Comparison of ENCODE assay signal across 21 cellular contexts in the genomic region with DNA sequence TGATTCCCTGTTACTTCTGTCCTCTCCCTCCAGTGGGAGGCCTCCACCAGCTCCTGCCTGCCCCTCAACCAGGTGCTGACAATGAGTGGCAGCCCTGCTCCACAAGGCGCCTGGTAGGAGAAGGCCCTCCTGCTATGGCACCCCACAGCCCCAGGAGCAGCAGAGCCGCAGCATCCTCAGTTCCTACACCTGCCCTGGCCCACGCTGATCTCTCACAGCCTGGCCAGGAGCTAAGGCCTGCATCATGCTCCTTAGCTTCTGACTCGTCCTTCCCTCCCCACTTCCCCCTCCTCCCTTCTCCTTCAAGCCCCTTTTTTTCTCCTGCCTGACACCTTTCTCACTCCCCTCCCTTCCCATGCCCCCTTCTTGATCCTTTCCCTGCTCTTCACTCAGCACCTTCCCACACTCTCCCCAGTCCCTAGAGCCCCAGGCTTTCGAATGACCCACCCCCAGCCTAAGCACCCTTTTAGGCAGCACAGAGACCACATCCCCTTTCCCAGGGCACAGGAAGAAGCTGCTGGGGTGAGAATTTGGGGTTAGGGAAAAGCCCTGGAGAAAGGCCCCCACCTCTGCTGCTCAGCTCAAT. TPM values are rescaled to one million over a fixed set of nuclear protein-coding genes. Genes with fewer than 3 reads are reported as not detected.
DNase-seq lines count a peak whose midpoint lies in the region; ATAC-seq, FAIRE-seq and TF ChIP-seq lines count a peak whose summit lies in the region.
"Had no signal": no experiment of that assay in that cellular context is flagged by ENCODE, and none has a peak within 500 bp of the region (broad histone marks: within the 10 kb centered on the region; RNA-seq: fewer than 3 reads in every experiment).

No MANE protein-coding gene starts in this region.

- no peak overlapping the region for H3K4me2 ChIP-seq in K562 (ENCODE audit: insufficient read depth, low read length)
- H3K4me2 ChIP-seq in neural progenitor cell, result no peak overlapping the region

- DNase-seq in activated T-cell treated with anti-CD3 and anti-CD28 coated beads, Interleukin-2, amount 50 U/mL, for 72 hours, result no peak
- no peak for DNase-seq in activated T-cell treated with anti-CD3 and anti-CD28 coated beads, Interleukin-2, amount 50 U/mL, for 1 hour
- DNase-seq in H7 (peak; percentile 47), K562 (ENCODE audit: extremely low read depth in 1 of 4, low spot score in 3 of 4) (peak in 1 of 4 experiments; percentile 13), neural progenitor cell (ENCODE audit: low spot score) (no peak), tibial artery (no peak)
- DNase-seq: activated CD4-positive, alpha-beta T cell treated with anti-CD3 and anti-CD28 coated beads, Interleukin-2, amount 50 U/mL, for 4 hours; DMS79 treated with DMSO at 0.1 percent for 48 hours; foreskin keratinocyte; hypothalamus; IMR-90; mesenchymal stem cell; MM.1S; NCI-H1694; NCI-H446; spleen; upper lobe of left lung had no signal

- H3K27ac ChIP-seq in K562 (ENCODE audit: extremely low read depth, low read depth, low read length), result no peak overlapping the region
- H3K27ac ChIP-seq in neural progenitor cell, result peak overlapping the region; percentile 63
- no peak overlapping the region for H3K27ac ChIP-seq in tibial artery
- H3K27ac ChIP-seq: epithelial cell of prostate, foreskin keratinocyte, spleen, upper lobe of left lung had no signal

- H3K36me3 ChIP-seq in H7 (replicated peaks; ENCODE audit: control insufficient read depth, insufficient read depth, low read length), result peaks cover 25% of the 10 kb centered on the region
- peaks cover 51% of the 10 kb centered on the region; the same call in 2 of the 3 replicates for H3K36me3 ChIP-seq in K562 (ENCODE audit: control insufficient read depth, insufficient read depth, low read length)
- no peaks in the 10 kb centered on the region for H3K36me3 ChIP-seq in neural progenitor cell
- peaks cover 34 to 61% (median 41%) of the 10 kb centered on the region in 3 donors for H3K36me3 ChIP-seq in tibial artery

- H3K36me3 Mint-ChIP-seq in activated T-cell treated with anti-CD3 and anti-CD28 coated beads, Interleukin-2, amount 50 U/mL, for 72 hours (ENCODE audit: insufficient read depth in 2 of 2), result peaks cover 4 to 22% of the 10 kb centered on the region in 2 donors
- peaks cover 16% of the 10 kb centered on the region for H3K36me3 Mint-ChIP-seq in neural progenitor cell

- CTCF ChIA-PET in K562 (lab: Yijun Ruan, JAX; ENCODE audit: low intra/inter-chr PET ratio), result no interaction called here

- H3K9ac ChIP-seq in K562 (ENCODE audit: insufficient read depth in 1 of 2, low read depth in 2 of 2, low read length in 2 of 2) (peak overlapping the region in 1 of 2 experiments; percentile 72; a peak in 2 of 4 replicates), neural progenitor cell (peak overlapping the region; percentile 37)

- POLR2A ChIA-PET in K562 (lab: Yijun Ruan, JAX), result interaction anchor here (0.6 to 4.0 kb wide), 8 partner anchors 11 to 67 kb away, joined by 3 to 27 read pairs (median 4); a partner anchor contains a TSS

- H3K27me3 ChIP-seq in H7 (ENCODE audit: control insufficient read depth, insufficient read depth, low read length), result no peaks in the 10 kb centered on the region
- no peaks in the 10 kb centered on the region for H3K27me3 ChIP-seq in K562 (ENCODE audit: control insufficient read depth in 2 of 2, insufficient read depth in 2 of 2, low read length in 2 of 2)
- H3K27me3 ChIP-seq in neural progenitor cell, result no peaks in the 10 kb centered on the region
- H3K27me3 ChIP-seq in tibial artery, result no peaks in the 10 kb centered on the region
- H3K27me3 ChIP-seq: foreskin keratinocyte, spleen, upper lobe of left lung had no signal

- no peaks in the 10 kb centered on the region for H3K9me3 Mint-ChIP-seq in activated T-cell treated with anti-CD3 and anti-CD28 coated beads, Interleukin-2, amount 50 U/mL, for 72 hours
- H3K9me3 Mint-ChIP-seq in neural progenitor cell, result no peaks in the 10 kb centered on the region

- no peak overlapping the region for H3K4me3 ChIP-seq in H7 (ENCODE audit: insufficient read depth, low read depth, low read length)
- no peak overlapping the region for H3K4me3 ChIP-seq in K562
- H3K4me3 ChIP-seq in neural progenitor cell, result no peak overlapping the region
- H3K4me3 ChIP-seq in tibial artery, result no peak overlapping the region
- H3K4me3 ChIP-seq: spleen, upper lobe of left lung had no signal

- intact Hi-C loops in K562 (cut with micrococcal nuclease) (no loop called here), tibial artery (cut with DNase I; ENCODE audit: low total_unique reads) (no loop called here)

- H3K4me3 Mint-ChIP-seq in activated T-cell treated with anti-CD3 and anti-CD28 coated beads, Interleukin-2, amount 50 U/mL, for 72 hours, result no peak overlapping the region
- no peak overlapping the region for H3K4me3 Mint-ChIP-seq in neural progenitor cell

- H4K20me1 ChIP-seq in K562 (replicated peaks; ENCODE audit: control insufficient read depth, insufficient read depth, low read length) (no peaks in the 10 kb centered on the region; the same call in 1 of the 2 replicates), neural progenitor cell (ENCODE audit: low read depth) (peaks cover 40% of the 10 kb centered on the region)

- no TSS peak for BruUV-seq in K562 (replicated peaks; lab: Mats Ljungman, UMichigan)

- H3K27me3 Mint-ChIP-seq in activated T-cell treated with anti-CD3 and anti-CD28 coated beads, Interleukin-2, amount 50 U/mL, for 72 hours (ENCODE audit: low read depth), result no peaks in the 10 kb centered on the region
- H3K27me3 Mint-ChIP-seq in neural progenitor cell (ENCODE audit: insufficient read depth, low read depth), result peaks cover 13% of the 10 kb centered on the region

- TF ChIP-seq RAD21 in K562 (CRISPR knock-in tag; conservative IDR thresholded peaks at IDR 0.05 in 1 of 2, IDR thresholded peaks at IDR 0.05 in 1 of 2), result no peak

- peak in 1 of 2 donors; percentile 7 for ATAC-seq in activated T-cell treated with anti-CD3 and anti-CD28 coated beads, Interleukin-2, amount 50 U/mL, for 72 hours (replicated peaks in 1 of 2)
- ATAC-seq in K562 (no peak; the same call in 2 of the 3 replicates), GM21619 (IDR thresholded peaks at IDR 0.05; ENCODE audit: unreplicated experiment) (no peak), HG03354 (IDR thresholded peaks at IDR 0.05; ENCODE audit: poor library complexity, severe bottlenecking, unreplicated experiment) (no peak)
- ATAC-seq: foreskin keratinocyte had no signal

- H2AFZ ChIP-seq in K562 (ENCODE audit: low read depth, low read length) (no peak overlapping the region), neural progenitor cell (replicated peaks) (no peak overlapping the region)

- no peak for FAIRE-seq in K562 (lab: Jason Lieb, UNC)
- FAIRE-seq: keratinocyte had no signal

- H3F3A ChIP-seq in neural progenitor cell (ENCODE audit: low read depth), result peaks cover 37% of the 10 kb centered on the region

- in situ Hi-C loops in K562 (cut with MboI), result no loop called here

- TF ChIP-seq CTCF in K562 (IDR thresholded peaks at IDR 0.05 in 2 of 3, conservative IDR thresholded peaks at IDR 0.05 in 1 of 3; ENCODE audit: insufficient read depth in 2 of 3, low read depth in 1 of 3, low read length in 3 of 3) (no peak), neural progenitor cell (IDR thresholded peaks at IDR 0.05) (no peak), tibial artery (IDR thresholded peaks at IDR 0.05) (no peak)

- H3K9me3 ChIP-seq in K562 (replicated peaks; ENCODE audit: control insufficient read depth, insufficient read depth, low read depth, low read length) (0 out of 2 replicates have a peak, but pooled peaks cover 2% of the 10 kb centered on the region), neural progenitor cell (ENCODE audit: low read depth) (no peaks in the 10 kb centered on the region), tibial artery (no peaks in the 10 kb centered on the region)
- H3K9me3 ChIP-seq: spleen, upper lobe of left lung had no signal

- 73% methylated on average over 5 of the region's 5 CpGs for WGBS in K562 (ENCODE audit: insufficient coverage, low coverage, missing lambda C conversion rate)

- no peaks in the 10 kb centered on the region for H3K4me1 Mint-ChIP-seq in activated T-cell treated with anti-CD3 and anti-CD28 coated beads, Interleukin-2, amount 50 U/mL, for 72 hours (ENCODE audit: low read depth)
- H3K4me1 Mint-ChIP-seq in neural progenitor cell, result peaks cover 34% of the 10 kb centered on the region

- H3K9me1 ChIP-seq in K562 (ENCODE audit: control insufficient read depth, insufficient read depth, low read length), result no peaks in the 10 kb centered on the region

- H3K79me2 ChIP-seq in K562 (ENCODE audit: control insufficient read depth, insufficient read depth, low read length) (peaks cover 5% of the 10 kb centered on the region; the same call in 2 of the 3 replicates), neural progenitor cell (ENCODE audit: low read depth) (peaks cover 18% of the 10 kb centered on the region)

- TF ChIP-seq POLR2A in K562 (conservative IDR thresholded peaks at IDR 0.05), result peak; percentile 50; the same call in 1 of the 2 replicates

- TF ChIP-seq EP300 in K562 (IDR thresholded peaks at IDR 0.05; ENCODE audit: low read length), result no peak

- peak overlapping the region; percentile 55 for H3K27ac Mint-ChIP-seq in activated T-cell treated with anti-CD3 and anti-CD28 coated beads, Interleukin-2, amount 50 U/mL, for 72 hours
- H3K27ac Mint-ChIP-seq in neural progenitor cell, result peak overlapping the region; percentile 78

- peaks cover 7 to 18% of the 10 kb centered on the region in 2 experiments; a peak in 4 of 5 replicates for H3K4me1 ChIP-seq in K562 (replicated peaks in 1 of 2; ENCODE audit: control insufficient read depth in 2 of 2, insufficient read depth in 2 of 2, low read length in 2 of 2)
- peaks cover 20% of the 10 kb centered on the region for H3K4me1 ChIP-seq in neural progenitor cell
- peaks cover 0 to 3% (median 0%) of the 10 kb centered on the region in 4 donors for H3K4me1 ChIP-seq in tibial artery
- H3K4me1 ChIP-seq: foreskin keratinocyte had no signal

RNA-seq across cellular contexts. Expression of a gene that starts 6.5 kb away (rescaled TPM):
- 1 to 10 TPM; 8.0 to 9.6 TPM for total RNA-seq in activated T-cell treated with anti-CD3 and anti-CD28 coated beads, Interleukin-2, amount 50 U/mL, for 72 hours
- total RNA-seq in H7 (2014; rRNA removed; shearing (Covaris generic)), result 13.9 and 23.7 TPM in 2 replicates
- total RNA-seq in K562 (2011; cell fraction: chromatin; rRNA removed; ENCODE audit: low replicate concordance), result 25.9 and 39.2 TPM in 2 replicates
- total RNA-seq in K562 (2011; cell fraction: nucleolus; rRNA removed), result 26.1 and 28.0 TPM in 2 replicates
- total RNA-seq in K562 (2011; cell fraction: nucleoplasm; rRNA removed), result 25.2 and 29.9 TPM in 2 replicates
- total RNA-seq in K562 (2014; rRNA removed) (5.9 and 6.6 TPM in 2 replicates), K562 (2014; rRNA removed; fragmentation: Illumina TruSeq; extraction: Trizol) (2.7 and 2.9 TPM in 2 replicates), K562 (2015; rRNA removed; fragmentation: Illumina TruSeq; extraction: Trizol) (4.7 and 5.4 TPM in 2 replicates), K562 (2021) (5.3 and 5.6 TPM in 2 replicates), neural progenitor cell (ENCODE audit: low replicate concordance) (12.5 and 32.7 TPM in 2 replicates)
- polyA plus RNA-seq in K562 (2011; rRNA removed) (7.0 and 7.3 TPM in 2 replicates), K562 (2014; fragmentation: Illumina TruSeq; extraction: Trizol) (5.4 and 6.7 TPM in 2 replicates), K562 (2014; fragmentation: Nextera tagmentation; extraction: Ambion mirVana) (1 to 10 TPM in 1 of 2 experiments, under 1 TPM in 1; 0.78 to 1.3 TPM), K562 (2014; rRNA removed) (13.1 and 16.2 TPM in 2 replicates)
- 5.1 and 6.1 TPM in 2 replicates for polyA plus RNA-seq in K562 (2011; cell fraction: cytosol; rRNA removed)
- polyA plus RNA-seq in K562 (2011; cell fraction: nucleus; rRNA removed), result 28.0 and 51.9 TPM in 2 replicates
- polyA plus RNA-seq in K562 (2012), result 5.9 and 11.2 TPM in 2 replicates
- 2.1 and 3.2 TPM in 2 replicates for polyA minus RNA-seq in K562 (2011; rRNA and poly(A)+ RNA removed)
- polyA minus RNA-seq in K562 (2011; cell fraction: cytosol; rRNA and poly(A)+ RNA removed), result 1.0 and 3.0 TPM in 2 replicates
- 5.7 and 7.2 TPM in 2 replicates for polyA minus RNA-seq in K562 (2011; cell fraction: nucleus; rRNA and poly(A)+ RNA removed)

RNA-seq across cellular contexts. Expression of a gene that starts 12.5 kb away (rescaled TPM):
- 10 to 100 TPM; 10.4 to 17.3 TPM for total RNA-seq in activated T-cell treated with anti-CD3 and anti-CD28 coated beads, Interleukin-2, amount 50 U/mL, for 72 hours
- 209 and 284 TPM in 2 replicates for total RNA-seq in H7 (2014; rRNA removed; shearing (Covaris generic))
- total RNA-seq in K562 (2011; cell fraction: chromatin; rRNA removed; ENCODE audit: low replicate concordance), result 3.0 and 5.4 TPM in 2 replicates
- total RNA-seq in K562 (2011; cell fraction: nucleolus; rRNA removed), result 1.2 and 2.6 TPM in 2 replicates
- total RNA-seq in K562 (2011; cell fraction: nucleoplasm; rRNA removed), result 2.2 and 3.7 TPM in 2 replicates
- total RNA-seq in K562 (2014; rRNA removed) (0.37 and 3.8 TPM in 2 replicates), K562 (2014; rRNA removed; fragmentation: Illumina TruSeq; extraction: Trizol) (0.29 and 0.47 TPM in 2 replicates), K562 (2015; rRNA removed; fragmentation: Illumina TruSeq; extraction: Trizol) (0.18 and 0.26 TPM in 2 replicates), K562 (2021) (0.92 and 2.1 TPM in 2 replicates), neural progenitor cell (ENCODE audit: low replicate concordance) (82.8 and 133 TPM in 2 replicates)
- polyA plus RNA-seq in K562 (2011; rRNA removed) (0.60 and 0.81 TPM in 2 replicates), K562 (2014; fragmentation: Illumina TruSeq; extraction: Trizol) (0.19 TPM in 1 of 2 replicates, not detected in the other), K562 (2014; fragmentation: Nextera tagmentation; extraction: Ambion mirVana) (under 1 TPM in 1 of 2 experiments, not detected in 1; 0.07 TPM), K562 (2014; rRNA removed) (0.44 and 1.0 TPM in 2 replicates)
- 0.45 and 0.53 TPM in 2 replicates for polyA plus RNA-seq in K562 (2011; cell fraction: cytosol; rRNA removed)
- 1.3 and 3.1 TPM in 2 replicates for polyA plus RNA-seq in K562 (2011; cell fraction: nucleus; rRNA removed)
- polyA plus RNA-seq in K562 (2012), result 0.10 and 0.36 TPM in 2 replicates
- polyA minus RNA-seq in K562 (2011; rRNA and poly(A)+ RNA removed), result not detected in 2 replicates
- polyA minus RNA-seq in K562 (2011; cell fraction: cytosol; rRNA and poly(A)+ RNA removed), result 3.1 TPM in 1 of 2 replicates, not detected in the other
- polyA minus RNA-seq in K562 (2011; cell fraction: nucleus; rRNA and poly(A)+ RNA removed), result 0.81 and 1.3 TPM in 2 replicates

RNA-seq across cellular contexts. Expression of a gene that starts 14.6 kb away (rescaled TPM):
- 1,000 to 10,000 TPM; 2,006 to 2,174 TPM for total RNA-seq in activated T-cell treated with anti-CD3 and anti-CD28 coated beads, Interleukin-2, amount 50 U/mL, for 72 hours
- 778 and 823 TPM in 2 replicates for total RNA-seq in H7 (2014; rRNA removed; shearing (Covaris generic))
- 434 and 501 TPM in 2 replicates for total RNA-seq in K562 (2011; cell fraction: chromatin; rRNA removed; ENCODE audit: low replicate concordance)
- total RNA-seq in K562 (2011; cell fraction: nucleolus; rRNA removed), result 468 and 553 TPM in 2 replicates
- total RNA-seq in K562 (2011; cell fraction: nucleoplasm; rRNA removed), result 654 and 1,193 TPM in 2 replicates
- total RNA-seq in K562 (2014; rRNA removed) (1,152 and 1,205 TPM in 2 replicates), K562 (2014; rRNA removed; fragmentation: Illumina TruSeq; extraction: Trizol) (2,395 and 2,469 TPM in 2 replicates), K562 (2015; rRNA removed; fragmentation: Illumina TruSeq; extraction: Trizol) (1,764 and 1,818 TPM in 2 replicates), K562 (2021) (2,532 and 2,839 TPM in 2 replicates), neural progenitor cell (ENCODE audit: low replicate concordance) (581 and 932 TPM in 2 replicates)
- polyA plus RNA-seq in K562 (2011; rRNA removed) (2,188 and 2,272 TPM in 2 replicates), K562 (2014; fragmentation: Illumina TruSeq; extraction: Trizol) (1,539 and 1,550 TPM in 2 replicates), K562 (2014; fragmentation: Nextera tagmentation; extraction: Ambion mirVana) (1,000 to 10,000 TPM; 6,705 to 7,115 TPM), K562 (2014; rRNA removed) (1,016 and 1,176 TPM in 2 replicates)
- 483 and 1,010 TPM in 2 replicates for polyA plus RNA-seq in K562 (2011; cell fraction: cytosol; rRNA removed)
- 376 and 671 TPM in 2 replicates for polyA plus RNA-seq in K562 (2011; cell fraction: nucleus; rRNA removed)
- polyA plus RNA-seq in K562 (2012), result 2,873 and 3,044 TPM in 2 replicates
- polyA minus RNA-seq in K562 (2011; rRNA and poly(A)+ RNA removed), result 3,418 and 5,037 TPM in 2 replicates
- 735 and 1,003 TPM in 2 replicates for polyA minus RNA-seq in K562 (2011; cell fraction: cytosol; rRNA and poly(A)+ RNA removed)
- polyA minus RNA-seq in K562 (2011; cell fraction: nucleus; rRNA and poly(A)+ RNA removed), result 214 and 406 TPM in 2 replicates

RNA-seq across cellular contexts. Expression of a gene that starts 20.9 kb away (rescaled TPM):
- total RNA-seq in activated T-cell treated with anti-CD3 and anti-CD28 coated beads, Interleukin-2, amount 50 U/mL, for 72 hours, result 1 to 10 TPM; 5.2 to 9.0 TPM
- total RNA-seq in H7 (2014; rRNA removed; shearing (Covaris generic)), result 15.6 and 21.4 TPM in 2 replicates
- 34.1 and 67.7 TPM in 2 replicates for total RNA-seq in K562 (2011; cell fraction: chromatin; rRNA removed; ENCODE audit: low replicate concordance)
- total RNA-seq in K562 (2011; cell fraction: nucleolus; rRNA removed), result 59.7 and 73.9 TPM in 2 replicates
- 47.7 and 50.0 TPM in 2 replicates for total RNA-seq in K562 (2011; cell fraction: nucleoplasm; rRNA removed)
- total RNA-seq in K562 (2014; rRNA removed), result 15.8 and 26.0 TPM in 2 replicates
- 19.7 and 21.7 TPM in 2 replicates for total RNA-seq in K562 (2014; rRNA removed; fragmentation: Illumina TruSeq; extraction: Trizol)
- 15.7 and 18.1 TPM in 2 replicates for total RNA-seq in K562 (2015; rRNA removed; fragmentation: Illumina TruSeq; extraction: Trizol)
- total RNA-seq in K562 (2021), result 27.1 and 29.5 TPM in 2 replicates
- 17.2 and 33.2 TPM in 2 replicates for polyA plus RNA-seq in K562 (2011; rRNA removed)
- polyA plus RNA-seq in K562 (2011; cell fraction: cytosol; rRNA removed), result 28.5 and 69.2 TPM in 2 replicates
- polyA plus RNA-seq in K562 (2011; cell fraction: nucleus; rRNA removed), result 25.3 and 42.9 TPM in 2 replicates
- 14.3 and 27.8 TPM in 2 replicates for polyA plus RNA-seq in K562 (2012)
- 34.2 and 37.7 TPM in 2 replicates for polyA plus RNA-seq in K562 (2014; fragmentation: Illumina TruSeq; extraction: Trizol)
- 10 to 100 TPM in 1 of 2 experiments, 1 to 10 TPM in 1; 6.8 to 10.2 TPM for polyA plus RNA-seq in K562 (2014; fragmentation: Nextera tagmentation; extraction: Ambion mirVana)
- polyA plus RNA-seq in K562 (2014; rRNA removed), result 25.0 and 34.7 TPM in 2 replicates
- polyA minus RNA-seq in K562 (2011; rRNA and poly(A)+ RNA removed), result 15.8 and 41.3 TPM in 2 replicates
- 7.2 and 13.1 TPM in 2 replicates for polyA minus RNA-seq in K562 (2011; cell fraction: cytosol; rRNA and poly(A)+ RNA removed)
- polyA minus RNA-seq in K562 (2011; cell fraction: nucleus; rRNA and poly(A)+ RNA removed), result 32.4 and 42.9 TPM in 2 replicates
- 10.0 and 13.4 TPM in 2 replicates for total RNA-seq in neural progenitor cell (ENCODE audit: low replicate concordance)

RNA-seq across cellular contexts. Expression of a gene that starts 23.4 kb away (rescaled TPM):
- 10 to 100 TPM in 1 of 2 donors, 1 to 10 TPM in 1; 6.9 to 10.9 TPM for total RNA-seq in activated T-cell treated with anti-CD3 and anti-CD28 coated beads, Interleukin-2, amount 50 U/mL, for 72 hours
- 10.9 and 12.5 TPM in 2 replicates for total RNA-seq in H7 (2014; rRNA removed; shearing (Covaris generic))
- 53.1 and 144 TPM in 2 replicates for total RNA-seq in K562 (2011; cell fraction: chromatin; rRNA removed; ENCODE audit: low replicate concordance)
- 60.9 and 78.0 TPM in 2 replicates for total RNA-seq in K562 (2011; cell fraction: nucleolus; rRNA removed)
- 42.5 and 50.3 TPM in 2 replicates for total RNA-seq in K562 (2011; cell fraction: nucleoplasm; rRNA removed)
- total RNA-seq in K562 (2014; rRNA removed) (4.6 and 5.8 TPM in 2 replicates), K562 (2014; rRNA removed; fragmentation: Illumina TruSeq; extraction: Trizol) (3.9 TPM in 2 replicates), K562 (2015; rRNA removed; fragmentation: Illumina TruSeq; extraction: Trizol) (3.6 and 4.5 TPM in 2 replicates), K562 (2021) (6.4 and 7.8 TPM in 2 replicates), neural progenitor cell (ENCODE audit: low replicate concordance) (3.7 and 9.2 TPM in 2 replicates)
- polyA plus RNA-seq in K562 (2011; rRNA removed) (16.6 and 17.7 TPM in 2 replicates), K562 (2014; fragmentation: Illumina TruSeq; extraction: Trizol) (5.7 and 8.2 TPM in 2 replicates), K562 (2014; fragmentation: Nextera tagmentation; extraction: Ambion mirVana) (1 to 10 TPM in 1 of 2 experiments, under 1 TPM in 1; 0.98 to 1.6 TPM), K562 (2014; rRNA removed) (7.6 and 10.3 TPM in 2 replicates)
- 11.0 and 15.6 TPM in 2 replicates for polyA plus RNA-seq in K562 (2011; cell fraction: cytosol; rRNA removed)
- polyA plus RNA-seq in K562 (2011; cell fraction: nucleus; rRNA removed), result 27.1 and 34.4 TPM in 2 replicates
- 5.1 and 5.5 TPM in 2 replicates for polyA plus RNA-seq in K562 (2012)
- polyA minus RNA-seq in K562 (2011; rRNA and poly(A)+ RNA removed), result 23.5 and 32.9 TPM in 2 replicates
- polyA minus RNA-seq in K562 (2011; cell fraction: cytosol; rRNA and poly(A)+ RNA removed), result 9.6 and 10.3 TPM in 2 replicates
- polyA minus RNA-seq in K562 (2011; cell fraction: nucleus; rRNA and poly(A)+ RNA removed), result 18.8 and 23.9 TPM in 2 replicates
